In the genomic region with DNA sequence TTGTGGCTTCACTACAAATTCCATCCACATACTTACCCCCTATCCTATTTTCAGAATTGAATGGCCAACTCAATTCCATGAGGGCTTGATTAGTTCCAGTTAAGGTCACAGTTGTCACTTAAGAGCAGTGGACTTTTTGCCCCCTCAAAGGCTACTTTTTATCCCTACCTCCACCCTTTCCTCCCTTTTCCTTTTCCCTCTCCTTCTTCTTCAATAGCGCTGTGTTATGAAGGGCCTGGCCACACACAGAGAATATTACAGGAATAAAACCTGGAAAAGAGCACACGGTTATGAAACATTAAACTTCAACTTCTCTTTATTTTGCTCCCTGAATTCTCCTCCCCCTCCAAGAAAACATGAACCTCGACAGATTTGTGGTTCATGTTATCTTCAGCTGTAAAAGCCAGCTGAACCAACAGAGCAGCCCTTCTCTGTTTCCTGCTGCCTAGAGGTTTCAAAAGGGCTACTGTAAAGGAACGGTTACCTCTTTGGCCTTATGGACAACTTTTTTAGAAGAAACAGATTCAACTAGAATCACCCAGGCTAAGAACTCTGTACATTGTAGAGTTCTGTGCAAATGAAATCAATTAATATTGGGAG, we compare ENCODE assay signal across 1 cellular context.
TF ChIP-seq lines count a peak whose summit lies in the region.

No MANE protein-coding gene starts in this region.

TF ChIP-seq in WTC11, 78 proteins besides CTCF, POLR2A, EP300 and RAD21 (continued from another document):
- TF ChIP-seq ZNF396 (CRISPR knock-in tag; IDR thresholded peaks at IDR 0.05; ENCODE audit: borderline replicate concordance), result no peak
- TF ChIP-seq E2F1 (CRISPR knock-in tag; IDR thresholded peaks at IDR 0.05), result no peak
- no peak for TF ChIP-seq RORB (CRISPR knock-in tag; IDR thresholded peaks at IDR 0.05)
- TF ChIP-seq, protein P1, sequence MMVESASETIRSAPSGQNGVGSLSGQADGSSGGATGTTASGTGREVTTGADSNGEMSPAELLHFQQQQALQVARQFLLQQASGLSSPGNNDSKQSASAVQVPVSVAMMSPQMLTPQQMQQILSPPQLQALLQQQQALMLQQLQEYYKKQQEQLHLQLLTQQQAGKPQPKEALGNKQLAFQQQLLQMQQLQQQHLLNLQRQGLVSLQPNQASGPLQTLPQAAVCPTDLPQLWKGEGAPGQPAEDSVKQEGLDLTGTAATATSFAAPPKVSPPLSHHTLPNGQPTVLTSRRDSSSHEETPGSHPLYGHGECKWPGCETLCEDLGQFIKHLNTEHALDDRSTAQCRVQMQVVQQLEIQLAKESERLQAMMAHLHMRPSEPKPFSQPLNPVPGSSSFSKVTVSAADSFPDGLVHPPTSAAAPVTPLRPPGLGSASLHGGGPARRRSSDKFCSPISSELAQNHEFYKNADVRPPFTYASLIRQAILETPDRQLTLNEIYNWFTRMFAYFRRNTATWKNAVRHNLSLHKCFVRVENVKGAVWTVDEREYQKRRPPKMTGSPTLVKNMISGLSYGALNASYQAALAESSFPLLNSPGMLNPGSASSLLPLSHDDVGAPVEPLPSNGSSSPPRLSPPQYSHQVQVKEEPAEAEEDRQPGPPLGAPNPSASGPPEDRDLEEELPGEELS (CRISPR knock-in tag; IDR thresholded peaks at IDR 0.05), result no peak
- TF ChIP-seq, protein P2, sequence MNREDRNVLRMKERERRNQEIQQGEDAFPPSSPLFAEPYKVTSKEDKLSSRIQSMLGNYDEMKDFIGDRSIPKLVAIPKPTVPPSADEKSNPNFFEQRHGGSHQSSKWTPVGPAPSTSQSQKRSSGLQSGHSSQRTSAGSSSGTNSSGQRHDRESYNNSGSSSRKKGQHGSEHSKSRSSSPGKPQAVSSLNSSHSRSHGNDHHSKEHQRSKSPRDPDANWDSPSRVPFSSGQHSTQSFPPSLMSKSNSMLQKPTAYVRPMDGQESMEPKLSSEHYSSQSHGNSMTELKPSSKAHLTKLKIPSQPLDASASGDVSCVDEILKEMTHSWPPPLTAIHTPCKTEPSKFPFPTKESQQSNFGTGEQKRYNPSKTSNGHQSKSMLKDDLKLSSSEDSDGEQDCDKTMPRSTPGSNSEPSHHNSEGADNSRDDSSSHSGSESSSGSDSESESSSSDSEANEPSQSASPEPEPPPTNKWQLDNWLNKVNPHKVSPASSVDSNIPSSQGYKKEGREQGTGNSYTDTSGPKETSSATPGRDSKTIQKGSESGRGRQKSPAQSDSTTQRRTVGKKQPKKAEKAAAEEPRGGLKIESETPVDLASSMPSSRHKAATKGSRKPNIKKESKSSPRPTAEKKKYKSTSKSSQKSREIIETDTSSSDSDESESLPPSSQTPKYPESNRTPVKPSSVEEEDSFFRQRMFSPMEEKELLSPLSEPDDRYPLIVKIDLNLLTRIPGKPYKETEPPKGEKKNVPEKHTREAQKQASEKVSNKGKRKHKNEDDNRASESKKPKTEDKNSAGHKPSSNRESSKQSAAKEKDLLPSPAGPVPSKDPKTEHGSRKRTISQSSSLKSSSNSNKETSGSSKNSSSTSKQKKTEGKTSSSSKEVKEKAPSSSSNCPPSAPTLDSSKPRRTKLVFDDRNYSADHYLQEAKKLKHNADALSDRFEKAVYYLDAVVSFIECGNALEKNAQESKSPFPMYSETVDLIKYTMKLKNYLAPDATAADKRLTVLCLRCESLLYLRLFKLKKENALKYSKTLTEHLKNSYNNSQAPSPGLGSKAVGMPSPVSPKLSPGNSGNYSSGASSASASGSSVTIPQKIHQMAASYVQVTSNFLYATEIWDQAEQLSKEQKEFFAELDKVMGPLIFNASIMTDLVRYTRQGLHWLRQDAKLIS (CRISPR knock-in tag; IDR thresholded peaks at IDR 0.05; ENCODE audit: borderline replicate concordance), result no peak
TF ChIP-seq in WTC11: peak in this region for 0.
